In the genomic region with DNA sequence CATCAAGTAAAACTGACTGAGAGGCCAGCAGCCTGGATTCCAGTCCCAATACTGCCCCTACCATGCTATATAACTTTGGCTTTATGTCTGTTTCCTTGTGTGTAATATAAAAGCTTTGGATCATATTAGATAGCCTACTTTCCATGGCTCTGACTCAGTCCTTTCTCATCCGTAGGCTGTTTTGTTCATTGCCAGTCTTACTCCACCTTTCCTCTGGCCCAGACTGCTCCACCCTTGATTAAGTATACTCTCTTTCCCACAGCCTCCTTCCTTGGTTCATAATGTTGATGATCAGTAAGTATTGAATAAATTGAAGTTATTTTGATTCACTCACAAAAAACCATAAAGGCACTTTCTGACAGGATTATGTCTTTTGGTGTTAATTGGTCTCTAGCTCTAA, we compare ENCODE assay signal across 16 cellular contexts. TPM values are rescaled to one million over a fixed set of nuclear protein-coding genes. Genes with fewer than 3 reads are reported as not detected.
DNase-seq lines count a peak whose midpoint lies in the region; ATAC-seq and TF ChIP-seq lines count a peak whose summit lies in the region.
"Had no signal": no experiment of that assay in that cellular context is flagged by ENCODE, and none has a peak within 500 bp of the region (broad histone marks: within the 10 kb centered on the region; RNA-seq: fewer than 3 reads in every experiment).

No MANE protein-coding gene starts in this region.

- H3K4me3 ChIP-seq in HEK293 (ENCODE audit: low read depth, low read length): no peak overlapping the region
- no peak overlapping the region for H3K4me3 ChIP-seq in fibroblast of the aortic adventitia (ENCODE audit: low read depth, low read length)
- H3K4me3 ChIP-seq: Peyer's patch, testis had no signal

- no peaks in the 10 kb centered on the region for H3K9me3 Mint-ChIP-seq in CD4-positive, alpha-beta T cell

- no peaks in the 10 kb centered on the region for H3K9me3 ChIP-seq in CD4-positive, alpha-beta T cell (ENCODE audit: control insufficient read depth, low read length)
- no peaks in the 10 kb centered on the region for H3K9me3 ChIP-seq in HEK293 (ENCODE audit: control insufficient read depth, insufficient read depth, low read depth, low read length)
- H3K9me3 ChIP-seq: Peyer's patch, psoas muscle, testis had no signal

- peaks cover 6 to 14% of the 10 kb centered on the region in 2 experiments; a peak in 2 of 3 replicates for H3K36me3 ChIP-seq in HEK293 (ENCODE audit: control insufficient read depth in 2 of 2, insufficient read depth in 1 of 2, low read length in 2 of 2)

- no peak for ATAC-seq in CD4-positive, alpha-beta T cell (ENCODE audit: poor library complexity)
- ATAC-seq: left lobe of liver, psoas muscle had no signal

- H3K4me1 Mint-ChIP-seq in CD4-positive, alpha-beta T cell (ENCODE audit: low read depth): peaks cover 35% of the 10 kb centered on the region

- no peak for DNase-seq in CD4-positive, alpha-beta T cell
- DNase-seq in RPMI7951 (ENCODE audit: low read depth) (peak; percentile 7), fibroblast of the aortic adventitia (ENCODE audit: low read depth) (peak; percentile 34), anterior cingulate cortex (lab: John Stamatoyannopoulos, UW) (no peak), GM20000 (ENCODE audit: low spot score) (no peak), GM10248 (ENCODE audit: extremely low spot score) (no peak), NCI-H1436 treated with DMSO at 0.1 percent for 48 hours (lab: John Stamatoyannopoulos, UW) (no peak)
- DNase-seq: activated CD4-positive, alpha-beta T cell treated with anti-CD3 and anti-CD28 coated beads for 48 hours; Peyer's patch; psoas muscle; stimulated activated CD4-positive, alpha-beta T cell treated with anti-CD3 and anti-CD28 coated beads, Interleukin-15, amount 100 ng/mL, for 24 hours; T-helper 2 cell; testis had no signal

- H3K27me3 ChIP-seq in CD4-positive, alpha-beta T cell (ENCODE audit: control insufficient read depth, insufficient read depth, low read length): no peaks in the 10 kb centered on the region
- H3K27me3 ChIP-seq: Peyer's patch, testis had no signal

- POLR2A ChIA-PET in CD4-positive, alpha-beta T cell (lab: Charles Lee): no interaction called here
- POLR2A ChIA-PET in HEK293 (lab: Yijun Ruan, JAX) (no interaction called here), GM10248 (lab: Yijun Ruan, JAX) (no interaction called here)

- no peak overlapping the region for H3K27ac Mint-ChIP-seq in CD4-positive, alpha-beta T cell
- H3K27ac Mint-ChIP-seq: B cell had no signal

- H3K4me3 Mint-ChIP-seq in CD4-positive, alpha-beta T cell: peak overlapping the region; percentile 61
- H3K4me3 Mint-ChIP-seq: B cell had no signal

- no peak overlapping the region for H3K27ac ChIP-seq in CD4-positive, alpha-beta T cell (ENCODE audit: low read depth, low read length)
- H3K27ac ChIP-seq in HEK293 (ENCODE audit: extremely low read depth, low read depth, low read length): no peak overlapping the region
- H3K27ac ChIP-seq: Peyer's patch, psoas muscle, testis had no signal

- intact Hi-C loops in CD4-positive, alpha-beta T cell (cut with DNase I, micrococcal nuclease): loop anchor here in 1 of 2 experiments (5.0 to 10.0 kb wide), 2 partner anchors 1250 to 1492 kb away; partner anchors contain the start of genes HMGCS1 and PAIP1

- H3K36me3 Mint-ChIP-seq in CD4-positive, alpha-beta T cell (ENCODE audit: low read depth): peaks cover 34% of the 10 kb centered on the region

- H3K27me3 Mint-ChIP-seq in CD4-positive, alpha-beta T cell: no peaks in the 10 kb centered on the region
- H3K27me3 Mint-ChIP-seq: B cell had no signal

- CTCF ChIA-PET in CD4-positive, alpha-beta T cell (lab: Charles Lee): no interaction called here
- CTCF ChIA-PET in HEK293 (lab: Yijun Ruan, JAX) (no interaction called here), GM10248 (lab: Yijun Ruan, JAX) (no interaction called here)

- H3K4me1 ChIP-seq in HEK293 (ENCODE audit: control insufficient read depth, insufficient read depth, low read length): peaks cover 7% of the 10 kb centered on the region; the same call in 1 of the 2 replicates

- no peak for TF ChIP-seq CTCF in CD4-positive, alpha-beta T cell (IDR thresholded peaks at IDR 0.05)
- no peak for TF ChIP-seq CTCF in HEK293 (tag by site-specific recombination; IDR thresholded peaks at IDR 0.05)
- no peak for TF ChIP-seq CTCF in fibroblast of the aortic adventitia (IDR thresholded peaks at IDR 0.05; ENCODE audit: insufficient read depth, low read length)
- TF ChIP-seq CTCF in GM20000 (IDR thresholded peaks at IDR 0.05; ENCODE audit: extremely low read depth, missing control alignments): no peak
- TF ChIP-seq CTCF in GM10248 (IDR thresholded peaks at IDR 0.05; ENCODE audit: control extremely low read depth, extremely low read depth, low read depth, missing control alignments): no peak

TF ChIP-seq in HEK293, 187 proteins besides CTCF, POLR2A, EP300 and RAD21:
- no peak for TF ChIP-seq ZNF529 (tag by site-specific recombination; IDR thresholded peaks at IDR 0.05; ENCODE audit: insufficient replicate concordance)
- no peak for TF ChIP-seq ZNF169 (tag by site-specific recombination; IDR thresholded peaks at IDR 0.05)
- no peak for TF ChIP-seq GFI1B (tag by site-specific recombination; IDR thresholded peaks at IDR 0.05)
- peak; percentile 81 for TF ChIP-seq ZNF335 (tag by site-specific recombination; conservative IDR thresholded peaks at IDR 0.05)
- TF ChIP-seq ZNF571 (tag by site-specific recombination; IDR thresholded peaks at IDR 0.05): no peak
- TF ChIP-seq ZFP3 (tag by site-specific recombination; IDR thresholded peaks at IDR 0.05; ENCODE audit: low read depth): no peak
- no peak for TF ChIP-seq ZNF423 (tag by site-specific recombination; IDR thresholded peaks at IDR 0.05)
- peak; percentile 29; the same call in 1 of the 2 replicates for TF ChIP-seq PRDM1 (tag by site-specific recombination; IDR thresholded peaks at IDR 0.05)
- no peak for TF ChIP-seq ZBTB7A (tag by site-specific recombination; IDR thresholded peaks at IDR 0.05; ENCODE audit: low read depth)
- TF ChIP-seq EGR2 (tag by site-specific recombination; IDR thresholded peaks at IDR 0.05; ENCODE audit: low read depth): no peak
- TF ChIP-seq ZNF624 (tag by site-specific recombination; IDR thresholded peaks at IDR 0.05): no peak
- no peak for TF ChIP-seq GLI2 (tag by site-specific recombination; IDR thresholded peaks at IDR 0.05; ENCODE audit: borderline replicate concordance, low read depth)
- TF ChIP-seq ZNF639 (tag by site-specific recombination; IDR thresholded peaks at IDR 0.05): no peak
- TF ChIP-seq ZNF658 (tag by site-specific recombination; IDR thresholded peaks at IDR 0.05): no peak

RNA-seq across cellular contexts. Expression of gene MRPS30, which starts 1.5 kb away (rescaled TPM):
- total RNA-seq in CD4-positive, alpha-beta T cell: 10 to 100 TPM; 43.2 to 43.8 TPM
- 43.1 and 51.9 TPM in 2 replicates for total RNA-seq in RPMI7951 (2014; rRNA removed; shearing (Covaris generic))
- 78.6 and 78.9 TPM in 2 replicates for total RNA-seq in fibroblast of the aortic adventitia (ENCODE audit: low replicate concordance)

Comparison
In these comparisons a context has a peak if more than half of its experiments do, and no peak if none do; other contexts are left out.
1. DNase-seq: peak in RPMI7951 (single experiment) and fibroblast of the aortic adventitia (single experiment); none in CD4-positive, alpha-beta T cell (0 of 10), anterior cingulate cortex (0 of 58), GM20000 (single experiment), GM10248 (single experiment) and NCI-H1436 treated with DMSO at 0.1 percent for 48 hours (single experiment).